ENCODE assay signal across 16 cellular contexts in genomic region chr10:43857206-43857952, GRCh38.
DNase-seq lines count a peak whose midpoint lies in the region; ATAC-seq and TF ChIP-seq lines count a peak whose summit lies in the region.
"Had no signal": no experiment of that assay in that cellular context is flagged by ENCODE, and none has a peak within 500 bp of the region (broad histone marks: within the 10 kb centered on the region; RNA-seq: fewer than 3 reads in every experiment).

No MANE protein-coding gene starts in this region.

- H3K4me1 ChIP-seq in left lung (no peaks in the 10 kb centered on the region), OCI-LY7 (ENCODE audit: insufficient read depth, low read length, poor library complexity, severe bottlenecking) (peaks cover 7% of the 10 kb centered on the region)
- H3K4me1 ChIP-seq: neural progenitor cell, transverse colon had no signal

- H3K27me3 ChIP-seq in brain microvascular endothelial cell (replicated peaks) = no peaks in the 10 kb centered on the region
- H3K27me3 ChIP-seq in left lung = no peaks in the 10 kb centered on the region
- H3K27me3 ChIP-seq: neural progenitor cell, transverse colon had no signal

- no peaks in the 10 kb centered on the region for H3K79me2 ChIP-seq in OCI-LY7 (ENCODE audit: insufficient read depth, low read depth, low read length)

- H3K36me3 ChIP-seq in brain microvascular endothelial cell (replicated peaks) (no peaks in the 10 kb centered on the region), left lung (no peaks in the 10 kb centered on the region), OCI-LY7 (ENCODE audit: insufficient read depth, low read length) (no peaks in the 10 kb centered on the region)
- H3K36me3 ChIP-seq: neural progenitor cell, transverse colon had no signal

- H3K4me3 Mint-ChIP-seq in HFFc6 = no peak overlapping the region
- H3K4me3 Mint-ChIP-seq: CD4-positive, alpha-beta memory T cell; effector memory CD8-positive, alpha-beta T cell; neural progenitor cell; WTC11 had no signal

- CTCF ChIA-PET in AG04449 (lab: Yijun Ruan, JAX) (interaction anchor here (1.0 to 1.4 kb wide), 3 partner anchors 11 to 1001 kb away, joined by 3 read pairs; no protein-coding TSS in a partner anchor), OCI-LY7 (lab: Charles Lee; ENCODE audit: unreplicated experiment) (no interaction called here)

- in situ Hi-C loops in brain microvascular endothelial cell (cut with HindIII; ENCODE audit: low pct_ligation_motif_present, low sequenced_read_pairs) = no loop called here

- H3K9me3 Mint-ChIP-seq in HFFc6 = no peaks in the 10 kb centered on the region
- H3K9me3 Mint-ChIP-seq: effector memory CD8-positive, alpha-beta T cell; neural progenitor cell had no signal

- POLR2A ChIA-PET in AG04449 (lab: Yijun Ruan, JAX) = interaction anchor here (0.8 kb wide), 1 partner anchor 189 kb away, joined by 3 read pairs; no protein-coding TSS in a partner anchor
- POLR2A ChIA-PET in OCI-LY7 (lab: Charles Lee) = interaction anchor here (0.7 to 0.9 kb wide), 2 partner anchors 9 to 533 kb away, joined by 3 read pairs; no protein-coding TSS in a partner anchor

- no TSS peak for BruUV-seq in OCI-LY7 (replicated peaks; lab: Mats Ljungman, UMichigan)

- peak overlapping the region; percentile 58 for H3K27ac Mint-ChIP-seq in HFFc6
- H3K27ac Mint-ChIP-seq: effector memory CD8-positive, alpha-beta T cell; neural progenitor cell; WTC11 had no signal

- H3K4me3 ChIP-seq in AG04449 (ENCODE audit: low read depth, low read length) = no peak overlapping the region
- H3K4me3 ChIP-seq in brain microvascular endothelial cell (ENCODE audit: low read depth, low read length) = no peak overlapping the region
- no peak overlapping the region for H3K4me3 ChIP-seq in left lung
- no peak overlapping the region for H3K4me3 ChIP-seq in OCI-LY7 (ENCODE audit: low read depth, low read length, poor library complexity, severe bottlenecking)
- H3K4me3 ChIP-seq: neural progenitor cell, transverse colon had no signal

- no peaks in the 10 kb centered on the region for H3K9me2 ChIP-seq in OCI-LY7 (ENCODE audit: insufficient read depth, low read length)

- H3K9me3 ChIP-seq in left lung (no peaks in the 10 kb centered on the region), OCI-LY7 (ENCODE audit: low read length) (no peaks in the 10 kb centered on the region)
- H3K9me3 ChIP-seq: transverse colon had no signal

- DNase-seq in AG04449 (ENCODE audit: low read depth, low spot score) (peak; percentile 75), HFFc6 (peak; percentile 73), brain microvascular endothelial cell (peak; percentile 94), left lung (no peak), NCI-H2107 (lab: John Stamatoyannopoulos, UW) (no peak), OCI-LY7 (ENCODE audit: low spot score) (no peak)
- no peak for DNase-seq in stimulated activated CD4-positive, alpha-beta T cell treated with anti-CD3 and anti-CD28 coated beads, Interleukin-12 subunit alpha, Interleukin-12 subunit beta, amount 100 ng/mL, for 4 hours
- DNase-seq: activated gamma-delta T cell treated with Interleukin-2 at 50 U/mL for 16 hours; CD4-positive, alpha-beta memory T cell; effector memory CD8-positive, alpha-beta T cell; NCI-H187 treated with DMSO at 0.1 percent for 48 hours; transverse colon had no signal

- H4K20me1 ChIP-seq in OCI-LY7 (ENCODE audit: insufficient read depth, low read length) = no peaks in the 10 kb centered on the region

- peaks cover 2% of the 10 kb centered on the region; the same call in 1 of the 2 replicates for H3K27me3 Mint-ChIP-seq in HFFc6 (ENCODE audit: insufficient read depth)
- H3K27me3 Mint-ChIP-seq: CD4-positive, alpha-beta memory T cell had no signal

- ATAC-seq in left lung = peak; percentile 19
- no peak for ATAC-seq in GM21423 (IDR thresholded peaks at IDR 0.05; ENCODE audit: unreplicated experiment)
- ATAC-seq: effector memory CD8-positive, alpha-beta T cell; Panc1; WTC11 had no signal

- intact Hi-C loops in left lung (cut with DNase I) (no loop called here), OCI-LY7 (cut with micrococcal nuclease; ENCODE audit: unreplicated experiment) (no loop called here)

- TF ChIP-seq CTCF in AG04449 (IDR thresholded peaks at IDR 0.05; ENCODE audit: insufficient read depth, low read length, missing control alignments) (no peak), HFFc6 (IDR thresholded peaks at IDR 0.05) (no peak), brain microvascular endothelial cell (IDR thresholded peaks at IDR 0.05; ENCODE audit: low read depth, low read length, missing control alignments) (no peak), left lung (IDR thresholded peaks at IDR 0.05) (no peak), OCI-LY7 (conservative IDR thresholded peaks at IDR 0.05; ENCODE audit: low read length) (no peak)

- H3K27ac ChIP-seq in brain microvascular endothelial cell = peak overlapping the region; percentile 51
- H3K27ac ChIP-seq in left lung = no peak overlapping the region
- H3K27ac ChIP-seq in OCI-LY7 (ENCODE audit: low read depth, low read length, poor library complexity, severe bottlenecking) = no peak overlapping the region
- H3K27ac ChIP-seq: neural progenitor cell, transverse colon had no signal

- no peak overlapping the region for H2AFZ ChIP-seq in OCI-LY7 (ENCODE audit: low read length)
- H2AFZ ChIP-seq: neural progenitor cell had no signal

- peaks cover 87% of the 10 kb centered on the region for H3K4me1 Mint-ChIP-seq in HFFc6 (ENCODE audit: low read depth)
- H3K4me1 Mint-ChIP-seq: neural progenitor cell, WTC11 had no signal

- H3K36me3 Mint-ChIP-seq in HFFc6 (ENCODE audit: low read depth) = peaks cover 17% of the 10 kb centered on the region
- H3K36me3 Mint-ChIP-seq: CD4-positive, alpha-beta memory T cell; neural progenitor cell; WTC11 had no signal

- no peak overlapping the region for H3K4me2 ChIP-seq in OCI-LY7 (ENCODE audit: low read length)
- H3K4me2 ChIP-seq: neural progenitor cell had no signal

Comparison
In these comparisons a context has a peak if more than half of its experiments do, and no peak if none do; other contexts are left out.
1. DNase-seq: peak in AG04449 (single experiment), HFFc6 (single experiment) and brain microvascular endothelial cell (single experiment); none in left lung (0 of 2), stimulated activated CD4-positive, alpha-beta T cell treated with anti-CD3 and anti-CD28 coated beads, Interleukin-12 subunit alpha, Interleukin-12 subunit beta, amount 100 ng/mL, for 4 hours (single experiment), NCI-H2107 (single experiment) and OCI-LY7 (single experiment).